Comparison of ENCODE assay signal across 15 cellular contexts in genomic region chr3:123818921-123819429, GRCh38.
DNase-seq lines count a peak whose midpoint lies in the region; ATAC-seq, FAIRE-seq and TF ChIP-seq lines count a peak whose summit lies in the region.
"Had no signal": no experiment of that assay in that cellular context is flagged by ENCODE, and none has a peak within 500 bp of the region (broad histone marks: within the 10 kb centered on the region; RNA-seq: fewer than 3 reads in every experiment).

No MANE protein-coding gene starts in this region.

- 0% methylated on average over 2 of the region's 2 CpGs for WGBS in HepG2 (ENCODE audit: low lambda C conversion rate)
- 77% methylated on average over 2 of the region's 2 CpGs for WGBS in right lobe of liver (ENCODE audit: insufficient coverage, low coverage, low lambda C conversion rate, missing lambda C conversion rate)

- no peak for TF ChIP-seq RAD21 in HepG2 (CRISPR knock-in tag; IDR thresholded peaks at IDR 0.05)

- intact Hi-C loops in HepG2 (cut with micrococcal nuclease; ENCODE audit: unreplicated experiment) (no loop called here), right lobe of liver (cut with DNase I) (no loop called here)

- H2AFZ ChIP-seq in HepG2 (ENCODE audit: low read length) = no peak overlapping the region

- H4K20me1 ChIP-seq in HepG2 (ENCODE audit: insufficient read depth, low read length) = no peaks in the 10 kb centered on the region

- DNase-seq in HepG2 (ENCODE audit: low spot score) = peak; percentile 77
- no peak for DNase-seq in right lobe of liver
- DNase-seq in amniotic epithelial cell (ENCODE audit: low read depth) = peak; percentile 99
- peak; percentile 78 to 80 for DNase-seq in foreskin fibroblast
- no peak for DNase-seq in activated T-cell treated with anti-CD3 and anti-CD28 coated beads, Interleukin-2, amount 50 U/mL, for 1 hour
- no peak for DNase-seq in C1 segment of cervical spinal cord (lab: John Stamatoyannopoulos, UW)
- DNase-seq in activated naive CD4-positive, alpha-beta T cell treated with Interleukin-2 at 50 U/mL for 16 hours = no peak
- DNase-seq in naive thymus-derived CD8-positive, alpha-beta T cell = no peak
- DNase-seq: 8988T; activated CD4-positive, alpha-beta T cell treated with anti-CD3 and anti-CD28 coated beads, Interleukin-2, amount 50 U/mL, for 48 hours; DMS79; gastrocnemius medialis; natural killer cell; transverse colon had no signal

- TF ChIP-seq POLR2A in HepG2 (IDR thresholded peaks at IDR 0.05; ENCODE audit: insufficient read depth in 1 of 2, low read depth in 2 of 2, low read length in 2 of 2) = no peak
- TF ChIP-seq POLR2A in right lobe of liver (IDR thresholded peaks at IDR 0.05) = no peak

- peaks cover 0 to 3% (median 0%) of the 10 kb centered on the region in 4 donors for H3K4me1 Mint-ChIP-seq in naive thymus-derived CD8-positive, alpha-beta T cell
- H3K4me1 Mint-ChIP-seq: natural killer cell had no signal

- peak overlapping the region; percentile 30 for H3K27ac ChIP-seq in HepG2 (ENCODE audit: extremely low read length, insufficient read depth, low read length)
- H3K27ac ChIP-seq in right lobe of liver = no peak overlapping the region
- H3K27ac ChIP-seq: transverse colon had no signal

- H3K4me3 ChIP-seq in HepG2 (replicated peaks in 1 of 3; ENCODE audit: insufficient read depth in 1 of 3, low read depth in 2 of 3, low read length in 3 of 3) = peak overlapping the region in 1 of 3 experiments; percentile 2; a peak in 1 of 6 replicates
- H3K4me3 ChIP-seq in right lobe of liver = no peak overlapping the region
- H3K4me3 ChIP-seq in foreskin fibroblast (ENCODE audit: low read depth in 1 of 2, low read length in 2 of 2) = no peak overlapping the region
- H3K4me3 ChIP-seq: gastrocnemius medialis, skin epidermis, transverse colon had no signal

- TF ChIP-seq CTCF in HepG2 (CRISPR knock-in tag; IDR thresholded peaks at IDR 0.05) (no peak), right lobe of liver (IDR thresholded peaks at IDR 0.05) (no peak), foreskin fibroblast (IDR thresholded peaks at IDR 0.05; ENCODE audit: low read depth, low read length) (no peak)

- no peak overlapping the region for H3K27ac Mint-ChIP-seq in naive thymus-derived CD8-positive, alpha-beta T cell
- H3K27ac Mint-ChIP-seq: natural killer cell had no signal

- no peaks in the 10 kb centered on the region for H3K79me2 ChIP-seq in HepG2 (ENCODE audit: insufficient read depth, low read length)

- H3K36me3 ChIP-seq in HepG2 (replicated peaks in 1 of 2; ENCODE audit: control insufficient read depth in 1 of 2, insufficient read depth in 2 of 2, low read length in 2 of 2) = no peaks in the 10 kb centered on the region
- no peaks in the 10 kb centered on the region for H3K36me3 ChIP-seq in right lobe of liver
- H3K36me3 ChIP-seq: gastrocnemius medialis, transverse colon had no signal

- H3K36me3 Mint-ChIP-seq in naive thymus-derived CD8-positive, alpha-beta T cell = peaks cover 0 to 5% (median 0%) of the 10 kb centered on the region in 3 donors
- H3K36me3 Mint-ChIP-seq: natural killer cell had no signal

- H3K4me1 ChIP-seq in HepG2 (ENCODE audit: insufficient read depth, low read length) = peaks cover 35% of the 10 kb centered on the region
- H3K4me1 ChIP-seq in right lobe of liver = no peaks in the 10 kb centered on the region
- H3K4me1 ChIP-seq: gastrocnemius medialis had no signal

- in situ Hi-C loops in HepG2 (cut with HindIII; ENCODE audit: extremely low pct_ligation_motif_present, low pct_unique_long_range_greater_than_20kb) = no loop called here

- peaks cover 0 to 18% (median 4%) of the 10 kb centered on the region in 5 donors for H3K27me3 Mint-ChIP-seq in naive thymus-derived CD8-positive, alpha-beta T cell

- CTCF ChIA-PET in HepG2 (lab: Yijun Ruan, JAX; ENCODE audit: low intra/inter-chr PET ratio, low total read pairs) = no interaction called here

- no peak overlapping the region for H3K4me3 Mint-ChIP-seq in naive thymus-derived CD8-positive, alpha-beta T cell
- H3K4me3 Mint-ChIP-seq: natural killer cell had no signal

- no peak overlapping the region for H3K9ac ChIP-seq in HepG2 (ENCODE audit: insufficient read depth, low read depth, low read length)

- H3K9me3 ChIP-seq in HepG2 (ENCODE audit: low read length) (no peaks in the 10 kb centered on the region), right lobe of liver (no peaks in the 10 kb centered on the region)
- H3K9me3 ChIP-seq: gastrocnemius medialis, transverse colon had no signal

- H3K27me3 ChIP-seq in HepG2 (ENCODE audit: control insufficient read depth in 1 of 2, insufficient read depth in 2 of 2, low read length in 2 of 2) = no peaks in the 10 kb centered on the region
- no peaks in the 10 kb centered on the region for H3K27me3 ChIP-seq in right lobe of liver
- H3K27me3 ChIP-seq: gastrocnemius medialis, transverse colon had no signal

- peak overlapping the region; percentile 33 for H3K4me2 ChIP-seq in HepG2 (ENCODE audit: low read depth, low read length)

- ATAC-seq in HepG2 (peak; percentile 95), right lobe of liver (no peak)
- ATAC-seq in naive thymus-derived CD8-positive, alpha-beta T cell = no peak
- ATAC-seq: gastrocnemius medialis, natural killer cell had no signal

- POLR2A ChIA-PET in HepG2 (lab: Yijun Ruan, JAX) = interaction anchor here (0.7 to 1.5 kb wide), 5 partner anchors 11 to 69 kb away, joined by 3 to 18 read pairs (median 6); no protein-coding TSS in a partner anchor
- POLR2A ChIA-PET in naive thymus-derived CD8-positive, alpha-beta T cell (lab: Charles Lee) = interaction anchor here (0.7 kb wide), 1 partner anchor 10 kb away, joined by 3 read pairs; no protein-coding TSS in a partner anchor

- TF ChIP-seq EP300 in HepG2 (IDR thresholded peaks at IDR 0.05; ENCODE audit: low read depth in 2 of 2, low read length in 2 of 2) (peak in 1 of 2 experiments; percentile 74; a peak in 1 of 4 replicates), HepG2 (CRISPR knock-in tag; IDR thresholded peaks at IDR 0.05; ENCODE audit: borderline replicate concordance) (peak; percentile 49; the same call in 1 of the 2 replicates)

- FAIRE-seq in HepG2 (lab: Jason Lieb, UNC) = peak; percentile 98

- no TSS peak for BruUV-seq in HepG2 (replicated peaks; lab: Mats Ljungman, UMichigan)

- H3K9me3 Mint-ChIP-seq in naive thymus-derived CD8-positive, alpha-beta T cell = peaks cover 0 to 13% (median 0%) of the 10 kb centered on the region in 9 donors
- H3K9me3 Mint-ChIP-seq: natural killer cell had no signal

TF ChIP-seq in HepG2, 621 proteins besides CTCF, POLR2A, EP300 and RAD21 (continues in another document):
- no peak for TF ChIP-seq MED13 (CRISPR knock-in tag; IDR thresholded peaks at IDR 0.05)
- no peak for TF ChIP-seq ZNF550 (CRISPR knock-in tag; IDR thresholded peaks at IDR 0.05; ENCODE audit: borderline replicate concordance)
- TF ChIP-seq ZNF557 (CRISPR knock-in tag; IDR thresholded peaks at IDR 0.05) = no peak
- no peak for TF ChIP-seq NFATC3 (CRISPR knock-in tag; IDR thresholded peaks at IDR 0.05)
- TF ChIP-seq ZNF383 (CRISPR knock-in tag; IDR thresholded peaks at IDR 0.05; ENCODE audit: borderline replicate concordance) = no peak
- TF ChIP-seq NFRKB (IDR thresholded peaks at IDR 0.05) = no peak
- TF ChIP-seq CREM (IDR thresholded peaks at IDR 0.05) = peak; percentile 58; the same call in 1 of the 2 replicates
- TF ChIP-seq CREM (CRISPR knock-in tag; IDR thresholded peaks at IDR 0.05) = no peak
- TF ChIP-seq BRF2 (CRISPR knock-in tag; IDR thresholded peaks at IDR 0.05) = no peak
- TF ChIP-seq FOXM1 (CRISPR knock-in tag; IDR thresholded peaks at IDR 0.05) = no peak
- TF ChIP-seq AHR (CRISPR knock-in tag; IDR thresholded peaks at IDR 0.05) = no peak
- TF ChIP-seq ZFP36 (IDR thresholded peaks at IDR 0.05; ENCODE audit: borderline replicate concordance, low read depth, low read length, partially characterized antibody) = no peak
- no peak for TF ChIP-seq ZNF563 (CRISPR knock-in tag; IDR thresholded peaks at IDR 0.05)
- no peak for TF ChIP-seq ZFX (CRISPR knock-in tag; IDR thresholded peaks at IDR 0.05; ENCODE audit: low read depth)
- no peak for TF ChIP-seq PREB (CRISPR knock-in tag; IDR thresholded peaks at IDR 0.05)
- TF ChIP-seq SETDB1 (CRISPR knock-in tag; IDR thresholded peaks at IDR 0.05; ENCODE audit: borderline replicate concordance) = no peak
- peak; percentile 88 for TF ChIP-seq TEAD3 (CRISPR knock-in tag; optimal IDR thresholded peaks at IDR 0.05; ENCODE audit: borderline replicate concordance)

Comparison
In these comparisons a context has a peak if more than half of its experiments do, and no peak if none do; other contexts are left out.
1. DNase-seq: peak in HepG2 (single experiment), amniotic epithelial cell (single experiment) and foreskin fibroblast (2 of 2); none in right lobe of liver (0 of 3), activated T-cell treated with anti-CD3 and anti-CD28 coated beads, Interleukin-2, amount 50 U/mL, for 1 hour (single experiment), C1 segment of cervical spinal cord (0 of 14), activated naive CD4-positive, alpha-beta T cell treated with Interleukin-2 at 50 U/mL for 16 hours (single experiment) and naive thymus-derived CD8-positive, alpha-beta T cell (0 of 10).